1 cellular context compared by ENCODE assay signal in the genomic region with DNA sequence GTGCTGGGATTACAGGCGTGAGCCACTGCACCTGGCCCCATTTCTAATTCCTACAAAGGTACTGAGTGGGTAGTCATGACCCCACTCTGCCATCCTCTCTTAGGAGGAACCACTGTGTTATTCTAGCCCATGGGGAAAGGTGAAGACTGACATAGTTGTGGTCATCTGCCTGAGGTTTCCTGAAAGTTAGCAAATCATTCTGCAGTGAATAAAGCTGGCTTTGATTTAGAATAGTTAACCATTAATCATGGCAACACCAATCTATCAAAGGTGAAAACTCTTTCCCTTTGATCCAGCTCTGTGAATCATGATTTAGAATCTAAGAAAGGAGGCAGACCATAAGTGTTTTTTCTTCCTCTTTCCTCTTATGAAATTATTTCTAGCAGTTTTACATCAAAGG.
TF ChIP-seq lines count a peak whose summit lies in the region.

No MANE protein-coding gene starts in this region.

TF ChIP-seq in HCT116, 20 proteins besides CTCF, POLR2A, EP300 and RAD21 (continued from another document):
- TF ChIP-seq, protein P1, sequence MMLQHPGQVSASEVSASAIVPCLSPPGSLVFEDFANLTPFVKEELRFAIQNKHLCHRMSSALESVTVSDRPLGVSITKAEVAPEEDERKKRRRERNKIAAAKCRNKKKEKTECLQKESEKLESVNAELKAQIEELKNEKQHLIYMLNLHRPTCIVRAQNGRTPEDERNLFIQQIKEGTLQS (IDR thresholded peaks at IDR 0.05): no peak
- TF ChIP-seq SP1 (IDR thresholded peaks at IDR 0.05; ENCODE audit: low read depth): peak; percentile 73
- TF ChIP-seq, protein P2, sequence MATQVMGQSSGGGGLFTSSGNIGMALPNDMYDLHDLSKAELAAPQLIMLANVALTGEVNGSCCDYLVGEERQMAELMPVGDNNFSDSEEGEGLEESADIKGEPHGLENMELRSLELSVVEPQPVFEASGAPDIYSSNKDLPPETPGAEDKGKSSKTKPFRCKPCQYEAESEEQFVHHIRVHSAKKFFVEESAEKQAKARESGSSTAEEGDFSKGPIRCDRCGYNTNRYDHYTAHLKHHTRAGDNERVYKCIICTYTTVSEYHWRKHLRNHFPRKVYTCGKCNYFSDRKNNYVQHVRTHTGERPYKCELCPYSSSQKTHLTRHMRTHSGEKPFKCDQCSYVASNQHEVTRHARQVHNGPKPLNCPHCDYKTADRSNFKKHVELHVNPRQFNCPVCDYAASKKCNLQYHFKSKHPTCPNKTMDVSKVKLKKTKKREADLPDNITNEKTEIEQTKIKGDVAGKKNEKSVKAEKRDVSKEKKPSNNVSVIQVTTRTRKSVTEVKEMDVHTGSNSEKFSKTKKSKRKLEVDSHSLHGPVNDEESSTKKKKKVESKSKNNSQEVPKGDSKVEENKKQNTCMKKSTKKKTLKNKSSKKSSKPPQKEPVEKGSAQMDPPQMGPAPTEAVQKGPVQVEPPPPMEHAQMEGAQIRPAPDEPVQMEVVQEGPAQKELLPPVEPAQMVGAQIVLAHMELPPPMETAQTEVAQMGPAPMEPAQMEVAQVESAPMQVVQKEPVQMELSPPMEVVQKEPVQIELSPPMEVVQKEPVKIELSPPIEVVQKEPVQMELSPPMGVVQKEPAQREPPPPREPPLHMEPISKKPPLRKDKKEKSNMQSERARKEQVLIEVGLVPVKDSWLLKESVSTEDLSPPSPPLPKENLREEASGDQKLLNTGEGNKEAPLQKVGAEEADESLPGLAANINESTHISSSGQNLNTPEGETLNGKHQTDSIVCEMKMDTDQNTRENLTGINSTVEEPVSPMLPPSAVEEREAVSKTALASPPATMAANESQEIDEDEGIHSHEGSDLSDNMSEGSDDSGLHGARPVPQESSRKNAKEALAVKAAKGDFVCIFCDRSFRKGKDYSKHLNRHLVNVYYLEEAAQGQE (IDR thresholded peaks at IDR 0.05; ENCODE audit: low read depth): no peak
- TF ChIP-seq, protein P3, sequence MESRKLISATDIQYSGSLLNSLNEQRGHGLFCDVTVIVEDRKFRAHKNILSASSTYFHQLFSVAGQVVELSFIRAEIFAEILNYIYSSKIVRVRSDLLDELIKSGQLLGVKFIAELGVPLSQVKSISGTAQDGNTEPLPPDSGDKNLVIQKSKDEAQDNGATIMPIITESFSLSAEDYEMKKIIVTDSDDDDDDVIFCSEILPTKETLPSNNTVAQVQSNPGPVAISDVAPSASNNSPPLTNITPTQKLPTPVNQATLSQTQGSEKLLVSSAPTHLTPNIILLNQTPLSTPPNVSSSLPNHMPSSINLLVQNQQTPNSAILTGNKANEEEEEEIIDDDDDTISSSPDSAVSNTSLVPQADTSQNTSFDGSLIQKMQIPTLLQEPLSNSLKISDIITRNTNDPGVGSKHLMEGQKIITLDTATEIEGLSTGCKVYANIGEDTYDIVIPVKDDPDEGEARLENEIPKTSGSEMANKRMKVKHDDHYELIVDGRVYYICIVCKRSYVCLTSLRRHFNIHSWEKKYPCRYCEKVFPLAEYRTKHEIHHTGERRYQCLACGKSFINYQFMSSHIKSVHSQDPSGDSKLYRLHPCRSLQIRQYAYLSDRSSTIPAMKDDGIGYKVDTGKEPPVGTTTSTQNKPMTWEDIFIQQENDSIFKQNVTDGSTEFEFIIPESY (IDR thresholded peaks at IDR 0.05; ENCODE audit: extremely low read depth, insufficient replicate concordance, low read length): no peak
